8 cellular contexts compared by ENCODE assay signal in genomic region chr17:74457146-74457819, GRCh38. TPM values are rescaled to one million over a fixed set of nuclear protein-coding genes. Genes with fewer than 3 reads are reported as not detected.
DNase-seq lines count a peak whose midpoint lies in the region; ATAC-seq lines count a peak whose summit lies in the region.

No MANE protein-coding gene starts in this region.

- no peaks in the 10 kb centered on the region for H3K9me3 ChIP-seq in SJSA1 (replicated peaks)

- no peak overlapping the region for H3K4me3 ChIP-seq in SJSA1

- H3K27ac ChIP-seq in SJSA1, result no peak overlapping the region

- DNase-seq in DMS 273 treated with DMSO at 0.1 percent for 48 hours (lab: John Stamatoyannopoulos, UW), result peak; percentile 6
- DNase-seq in KG1 (lab: John Stamatoyannopoulos, UW), result peak; percentile 82
- DNase-seq in SJSA1 (ENCODE audit: low read depth in 1 of 2, low spot score in 2 of 2), result peak; percentile 47 to 76
- peak; percentile 48 to 57 (median 54) for DNase-seq in activated naive CD4-positive, alpha-beta T cell (lab: John Stamatoyannopoulos, UW)
- DNase-seq in germinal center (ENCODE audit: low spot score), result peak; percentile 70
- DNase-seq in pons (ENCODE audit: low spot score), result peak; percentile 79
- peak; percentile 84 for DNase-seq in ureter (ENCODE audit: low spot score)

- no peaks in the 10 kb centered on the region for H3K36me3 ChIP-seq in SJSA1

- no peaks in the 10 kb centered on the region; the same call in 1 of the 2 replicates for H3K27me3 ChIP-seq in SJSA1 (replicated peaks)

- ATAC-seq in HG03280 (IDR thresholded peaks at IDR 0.05; ENCODE audit: unreplicated experiment), result no peak

- H3K4me1 ChIP-seq in SJSA1 (replicated peaks), result peaks cover 39% of the 10 kb centered on the region

RNA-seq across cellular contexts. Expression of gene CD300A, which starts 9.2 kb away (rescaled TPM):
- not detected in 2 replicates for total RNA-seq in SJSA1 (2014; rRNA removed; shearing (Covaris generic))
- 4.3 TPM for total RNA-seq in ureter

RNA-seq across cellular contexts. Expression of gene GPRC5C, which starts 25.4 kb away (rescaled TPM):
- 46.5 and 48.4 TPM in 2 replicates for total RNA-seq in SJSA1 (2014; rRNA removed; shearing (Covaris generic))
- total RNA-seq in ureter, result 153 TPM

Comparison
In these comparisons a context has a peak if more than half of its experiments do, and no peak if none do; other contexts are left out.
1. DNase-seq: peak in every context shown above with its lines; median percentile 84 in ureter; 82 in KG1; 79 in pons; 70 in germinal center; 62 in SJSA1; 54 in activated naive CD4-positive, alpha-beta T cell; 6 in DMS 273 treated with DMSO at 0.1 percent for 48 hours.